In genomic region chr15:56804908-56805307, GRCh38 we compare ENCODE assay signal across 17 cellular contexts.
DNase-seq lines count a peak whose midpoint lies in the region; ATAC-seq and TF ChIP-seq lines count a peak whose summit lies in the region.
"Had no signal": no experiment of that assay in that cellular context is flagged by ENCODE, and none has a peak within 500 bp of the region (broad histone marks: within the 10 kb centered on the region; RNA-seq: fewer than 3 reads in every experiment).

No MANE protein-coding gene starts in this region.

- H3K36me3 ChIP-seq in PC-3 (ENCODE audit: low read depth, low read length) (no peaks in the 10 kb centered on the region), osteoblast (ENCODE audit: insufficient read depth, low read length) (no peaks in the 10 kb centered on the region), HAP-1 (replicated peaks) (no peaks in the 10 kb centered on the region)

- ATAC-seq in PC-3, result no peak
- ATAC-seq: left lobe of liver, Panc1 had no signal

- H3K27ac ChIP-seq in PC-3 (ENCODE audit: low read length) (no peak overlapping the region), dorsolateral prefrontal cortex (peak overlapping the region in 22 of 59 donors; percentile 1 to 74 (median 44)), osteoblast (ENCODE audit: low read depth, low read length) (no peak overlapping the region)
- H3K27ac ChIP-seq: HL-60, SK-N-MC had no signal

- peaks cover 6% of the 10 kb centered on the region for H3K9me3 Mint-ChIP-seq in Calu3 (ENCODE audit: low read depth, unreplicated experiment)

- TF ChIP-seq CTCF in PC-3 (conservative IDR thresholded peaks at IDR 0.05; ENCODE audit: low read depth, low read length) (no peak), dorsolateral prefrontal cortex (IDR thresholded peaks at IDR 0.05 in 54 of 56, conservative IDR thresholded peaks at IDR 0.05 in 2 of 56; ENCODE audit: low read depth in 1 of 56, partially characterized antibody in 56 of 56) (peak in 19 of 56 donors; percentile 6 to 50 (median 26)), osteoblast (IDR thresholded peaks at IDR 0.05; ENCODE audit: extremely low read depth, low read depth, low read length) (peak; percentile 7), Calu3 (IDR thresholded peaks at IDR 0.05; ENCODE audit: unreplicated experiment) (no peak)

- H3K27me3 Mint-ChIP-seq in Calu3 (ENCODE audit: unreplicated experiment), result no peaks in the 10 kb centered on the region

- no peak overlapping the region for H2AFZ ChIP-seq in PC-3 (ENCODE audit: low read length)
- no peak overlapping the region for H2AFZ ChIP-seq in osteoblast (ENCODE audit: low read length)

- in situ Hi-C loops in HAP-1 (cut with MboI; ENCODE audit: low sequenced_read_pairs), result no loop called here

- no peaks in the 10 kb centered on the region for H3K9me2 ChIP-seq in PC-3 (replicated peaks; ENCODE audit: low read length)

- H3K4me2 ChIP-seq in PC-3 (ENCODE audit: low read length), result 0 out of 2 replicates have a peak overlapping the region, but pooled peaks have one; percentile 82
- peak overlapping the region; percentile 84 for H3K4me2 ChIP-seq in osteoblast (ENCODE audit: insufficient read depth, low read length)

- H3K36me3 Mint-ChIP-seq in Calu3 (ENCODE audit: insufficient read depth, unreplicated experiment), result no peaks in the 10 kb centered on the region

- H3K9ac ChIP-seq in PC-3 (ENCODE audit: low read length), result no peak overlapping the region

- H3K4me3 ChIP-seq in PC-3 (ENCODE audit: low read length), result no peak overlapping the region
- H3K4me3 ChIP-seq in dorsolateral prefrontal cortex, result peak overlapping the region in 45 of 59 donors; percentile 4 to 63 (median 47)
- no peak overlapping the region for H3K4me3 ChIP-seq in osteoblast (ENCODE audit: insufficient read depth, low read length)
- no peak overlapping the region for H3K4me3 ChIP-seq in HAP-1
- H3K4me3 ChIP-seq: SK-N-MC had no signal

- no peak overlapping the region for H3K4me3 Mint-ChIP-seq in Calu3 (ENCODE audit: low read depth, unreplicated experiment)
- H3K4me3 Mint-ChIP-seq: activated CD4-positive, alpha-beta T cell treated with anti-CD3 and anti-CD28 coated beads for 36 hours had no signal

- H3K27me3 ChIP-seq in PC-3 (ENCODE audit: low read length) (no peaks in the 10 kb centered on the region), dorsolateral prefrontal cortex (no peaks in the 10 kb centered on the region), osteoblast (ENCODE audit: insufficient read depth, low read length) (no peaks in the 10 kb centered on the region), HAP-1 (ENCODE audit: low read depth) (peaks cover 5% of the 10 kb centered on the region; the same call in 1 of the 2 replicates)

- H3K4me1 Mint-ChIP-seq in Calu3 (ENCODE audit: low read depth, unreplicated experiment), result peaks cover 9% of the 10 kb centered on the region

- peaks cover 13% of the 10 kb centered on the region for H3K4me1 ChIP-seq in PC-3 (ENCODE audit: insufficient read depth, low read length)
- H3K4me1 ChIP-seq in osteoblast (ENCODE audit: insufficient read depth, low read length), result peaks cover 15% of the 10 kb centered on the region
- H3K4me1 ChIP-seq in HAP-1, result no peaks in the 10 kb centered on the region
- H3K4me1 ChIP-seq: Caco-2 had no signal

- intact Hi-C loops in PC-3 (cut with micrococcal nuclease), result loop anchor here (5.0 kb wide), 1 partner anchor 73 kb away; the partner anchor contains the start of gene ZNF280D
- intact Hi-C loops in dorsolateral prefrontal cortex (cut with DNase I), result loop anchor here in 1 of 2 donors (5.0 kb wide), 1 partner anchor 68 kb away; no protein-coding TSS in a partner anchor
- intact Hi-C loops in Calu3 (cut with micrococcal nuclease; ENCODE audit: unreplicated experiment), result no loop called here

- H4K20me1 ChIP-seq in PC-3 (ENCODE audit: low read length) (no peaks in the 10 kb centered on the region), osteoblast (ENCODE audit: insufficient read depth, low read length) (no peaks in the 10 kb centered on the region)

- H3K9me3 ChIP-seq in PC-3 (ENCODE audit: low read length), result peaks cover 16% of the 10 kb centered on the region; the same call in 1 of the 2 replicates
- H3K9me3 ChIP-seq in osteoblast (ENCODE audit: low read depth, low read length), result peaks cover 4% of the 10 kb centered on the region
- H3K9me3 ChIP-seq in HAP-1, result peaks cover 15% of the 10 kb centered on the region
- H3K9me3 ChIP-seq: Caco-2 had no signal

- DNase-seq in Ammon's horn (ENCODE audit: low spot score) (peak; percentile 16), PC-3 (peak; percentile 10), dorsolateral prefrontal cortex (no peak), osteoblast (ENCODE audit: insufficient read length, low spot score, missing footprints) (no peak), HAP-1 (ENCODE audit: low spot score in 2 of 2) (no peak), Calu3 (no peak), HT-29 (ENCODE audit: low spot score) (no peak), nucleus accumbens (lab: John Stamatoyannopoulos, UW) (no peak)
- DNase-seq: activated CD4-positive, alpha-beta T cell treated with anti-CD3 and anti-CD28 coated beads for 36 hours; Caco-2; H7; NCI-H187; NCI-H524 had no signal

- POLR2A ChIA-PET in PC-3 (lab: Charles Lee; ENCODE audit: unreplicated experiment), result no interaction called here

- no peaks in the 10 kb centered on the region for H3K79me2 ChIP-seq in PC-3 (ENCODE audit: low read length)
- H3K79me2 ChIP-seq in osteoblast (ENCODE audit: insufficient read depth, low read length), result no peaks in the 10 kb centered on the region

- H3K27ac Mint-ChIP-seq in Calu3 (ENCODE audit: unreplicated experiment), result no peak overlapping the region
- H3K27ac Mint-ChIP-seq: activated CD4-positive, alpha-beta T cell treated with anti-CD3 and anti-CD28 coated beads for 36 hours had no signal

- H3F3A ChIP-seq in PC-3 (ENCODE audit: low read length, unreplicated experiment), result no peaks in the 10 kb centered on the region

- no TSS peak for BruUV-seq in PC-3 (replicated peaks; lab: Mats Ljungman, UMichigan)
- no TSS peak for BruUV-seq in Calu3 (replicated peaks; lab: Mats Ljungman, UMichigan)

- CTCF ChIA-PET in PC-3 (lab: Charles Lee) (interaction anchor here (0.5 kb wide), 1 partner anchor 16 kb away, joined by 3 read pairs; no protein-coding TSS in a partner anchor), Calu3 (lab: Charles Lee) (interaction anchor here (0.8 kb wide), 1 partner anchor 31 kb away, joined by 3 read pairs; no protein-coding TSS in a partner anchor)

Comparison
In these comparisons a context has a peak if more than half of its experiments do, and no peak if none do; other contexts are left out.
1. DNase-seq: peak in Ammon's horn (single experiment) and PC-3 (single experiment); none in dorsolateral prefrontal cortex (0 of 10), osteoblast (single experiment), HAP-1 (0 of 2), Calu3 (single experiment), HT-29 (single experiment) and nucleus accumbens (0 of 56).
2. H3K4me3 ChIP-seq: peak in dorsolateral prefrontal cortex (45 of 59); none in PC-3 (single experiment), osteoblast (single experiment) and HAP-1 (single experiment).